13 cellular contexts compared by ENCODE assay signal in the genomic region with DNA sequence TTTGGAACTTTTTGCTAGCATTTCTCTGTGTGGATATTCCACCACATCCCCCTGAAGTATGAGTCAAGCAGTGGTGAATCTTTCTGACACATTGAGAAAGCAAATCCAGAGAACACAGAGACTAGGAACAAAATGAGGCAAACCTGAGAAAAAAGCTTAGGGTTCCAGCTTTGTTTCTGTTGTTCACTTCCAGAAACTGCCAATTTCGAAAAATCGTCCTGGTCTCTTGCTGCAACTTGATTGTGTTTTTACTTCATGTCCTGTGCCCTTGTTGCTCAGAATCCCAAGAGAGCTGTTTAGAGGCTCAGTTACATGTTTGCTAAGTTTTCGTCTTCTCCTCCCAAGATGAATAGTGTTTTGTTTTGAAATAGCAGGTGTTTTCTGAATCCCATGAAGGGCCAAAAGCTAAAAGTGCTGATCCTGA. TPM values are rescaled to one million over a fixed set of nuclear protein-coding genes. Genes with fewer than 3 reads are reported as not detected.
A peak's percentile ranks its signal among the peaks of the same experiment; 100 is the strongest.
DNase-seq lines count a peak whose midpoint lies in the region; ATAC-seq and TF ChIP-seq lines count a peak whose summit lies in the region.
"Had no signal": no experiment of that assay in that cellular context is flagged by ENCODE, and none has a peak within 500 bp of the region (broad histone marks: within the 10 kb centered on the region; RNA-seq: fewer than 3 reads in every experiment).

No MANE protein-coding gene starts in this region.

- H3K4me3 ChIP-seq in BLaER1, result no peak overlapping the region
- no peak overlapping the region for H3K4me3 ChIP-seq in GM23248
- H3K4me3 ChIP-seq in iPS-20b (ENCODE audit: low read length), result no peak overlapping the region
- H3K4me3 ChIP-seq: heart left ventricle had no signal

- H3K4me1 Mint-ChIP-seq in WTC11, result peaks cover 60% of the 10 kb centered on the region

- H3K27me3 ChIP-seq in BLaER1 (no peaks in the 10 kb centered on the region), GM23248 (replicated peaks; ENCODE audit: insufficient read depth) (no peaks in the 10 kb centered on the region), iPS-20b (ENCODE audit: insufficient read depth, low read length) (no peaks in the 10 kb centered on the region)
- H3K27me3 ChIP-seq: heart left ventricle had no signal

- H3K27ac ChIP-seq in BLaER1, result peak overlapping the region; percentile 36
- 0 out of 2 replicates have a peak overlapping the region, but pooled peaks have one; percentile 7 for H3K27ac ChIP-seq in GM23248
- H3K27ac ChIP-seq in iPS-20b (ENCODE audit: low read length), result peak overlapping the region; percentile 49
- H3K27ac ChIP-seq: heart left ventricle had no signal

- peak overlapping the region; percentile 86 for H3K4me2 ChIP-seq in BLaER1
- peak overlapping the region; percentile 16 for H3K4me2 ChIP-seq in GM23248 (ENCODE audit: unreplicated experiment)

- in situ Hi-C loops in GM23248 (cut with MboI), result no loop called here

- no peaks in the 10 kb centered on the region for H3K9me3 ChIP-seq in BLaER1
- H3K9me3 ChIP-seq in GM23248 (ENCODE audit: low read depth), result no peaks in the 10 kb centered on the region
- H3K9me3 ChIP-seq in iPS-20b (ENCODE audit: insufficient read depth, low read depth, low read length), result no peaks in the 10 kb centered on the region
- H3K9me3 ChIP-seq: heart left ventricle had no signal

- H3K4me3 Mint-ChIP-seq in WTC11, result no peak overlapping the region

- ATAC-seq in WTC11, result no peak
- ATAC-seq: heart left ventricle had no signal

- H3K9me3 Mint-ChIP-seq in WTC11, result no peaks in the 10 kb centered on the region

- WGBS in GM23248 (ENCODE audit: low coverage in 1 of 2, low lambda C conversion rate in 2 of 2, missing lambda C conversion rate in 2 of 2), 2 experiments, result 68 to 69% methylated on average over 3 of the region's 3 CpGs

- no peak for TF ChIP-seq CTCF in WTC11 (IDR thresholded peaks at IDR 0.05)

- peaks cover 28% of the 10 kb centered on the region for H3K36me3 Mint-ChIP-seq in WTC11

- peak overlapping the region; percentile 50 for H3K9ac ChIP-seq in BLaER1
- H3K9ac ChIP-seq in GM23248, result no peak overlapping the region
- H3K9ac ChIP-seq in iPS-20b (ENCODE audit: low read depth, low read length), result peak overlapping the region; percentile 42; the same call in 1 of the 2 replicates

- H4K20me1 ChIP-seq in BLaER1 (peaks cover 28% of the 10 kb centered on the region; the same call in 1 of the 2 replicates), GM23248 (ENCODE audit: insufficient read depth) (peaks cover 22% of the 10 kb centered on the region)

- no peaks in the 10 kb centered on the region for H3K9me2 ChIP-seq in GM23248 (ENCODE audit: insufficient read depth)

- CTCF ChIA-PET in WTC11 (lab: Charles Lee), result interaction anchor here (6.4 kb wide), 1 partner anchor 98 kb away, joined by 50 read pairs; the partner anchor contains the start of gene SNAPC5

- H3K4me1 ChIP-seq in BLaER1 (peaks cover 63% of the 10 kb centered on the region), GM23248 (ENCODE audit: insufficient read depth) (peaks cover 21% of the 10 kb centered on the region), iPS-20b (ENCODE audit: insufficient read depth, low read length) (peaks cover 40% of the 10 kb centered on the region)

- peak overlapping the region; percentile 97 for H3K27ac Mint-ChIP-seq in WTC11

- DNase-seq in GM23248 (peak; percentile 53), WTC11 (ENCODE audit: low spot score) (no peak), HUDEP-2 (lab: John Stamatoyannopoulos, UW; ENCODE audit: unreplicated experiment in 76 of 76) (no peak), NCI-H1694 treated with DMSO at 0.1 percent for 48 hours (lab: John Stamatoyannopoulos, UW) (no peak), hepatic stellate cell (ENCODE audit: low spot score) (no peak), inferior parietal cortex (ENCODE audit: extremely low spot score) (no peak)
- DNase-seq: activated effector memory CD4-positive, alpha-beta T cell treated with anti-CD3 and anti-CD28 coated beads, Interleukin-2, amount 50 U/mL, for 16 hours; COR-L47; heart left ventricle; NCI-H146; T1000 had no signal

- H3K27me3 Mint-ChIP-seq in WTC11 (ENCODE audit: low read depth), result no peaks in the 10 kb centered on the region

- POLR2A ChIA-PET in WTC11 (lab: Charles Lee), result interaction anchor here (0.5 kb wide), 1 partner anchor 71 kb away, joined by 4 read pairs; no protein-coding TSS in a partner anchor

- peaks cover 26% of the 10 kb centered on the region for H3K36me3 ChIP-seq in BLaER1
- H3K36me3 ChIP-seq in GM23248 (ENCODE audit: low read depth), result no peaks in the 10 kb centered on the region
- H3K36me3 ChIP-seq in iPS-20b (ENCODE audit: insufficient read depth, low read depth, low read length), result no peaks in the 10 kb centered on the region; the same call in 1 of the 2 replicates

- no peak overlapping the region for H2AFZ ChIP-seq in GM23248

- peaks cover 25% of the 10 kb centered on the region for H3F3A ChIP-seq in GM23248 (ENCODE audit: insufficient read depth)

- H3K79me2 ChIP-seq in GM23248 (ENCODE audit: insufficient read depth), result peaks cover 99% of the 10 kb centered on the region

TF ChIP-seq in WTC11, 78 proteins besides CTCF, POLR2A, EP300 and RAD21:
- no peak for TF ChIP-seq ATF3 (CRISPR knock-in tag; conservative IDR thresholded peaks at IDR 0.05)
- no peak for TF ChIP-seq RORB (CRISPR knock-in tag; IDR thresholded peaks at IDR 0.05)
- TF ChIP-seq FOXJ3 (CRISPR knock-in tag; IDR thresholded peaks at IDR 0.05; ENCODE audit: borderline replicate concordance), result no peak
- TF ChIP-seq, protein P1, sequence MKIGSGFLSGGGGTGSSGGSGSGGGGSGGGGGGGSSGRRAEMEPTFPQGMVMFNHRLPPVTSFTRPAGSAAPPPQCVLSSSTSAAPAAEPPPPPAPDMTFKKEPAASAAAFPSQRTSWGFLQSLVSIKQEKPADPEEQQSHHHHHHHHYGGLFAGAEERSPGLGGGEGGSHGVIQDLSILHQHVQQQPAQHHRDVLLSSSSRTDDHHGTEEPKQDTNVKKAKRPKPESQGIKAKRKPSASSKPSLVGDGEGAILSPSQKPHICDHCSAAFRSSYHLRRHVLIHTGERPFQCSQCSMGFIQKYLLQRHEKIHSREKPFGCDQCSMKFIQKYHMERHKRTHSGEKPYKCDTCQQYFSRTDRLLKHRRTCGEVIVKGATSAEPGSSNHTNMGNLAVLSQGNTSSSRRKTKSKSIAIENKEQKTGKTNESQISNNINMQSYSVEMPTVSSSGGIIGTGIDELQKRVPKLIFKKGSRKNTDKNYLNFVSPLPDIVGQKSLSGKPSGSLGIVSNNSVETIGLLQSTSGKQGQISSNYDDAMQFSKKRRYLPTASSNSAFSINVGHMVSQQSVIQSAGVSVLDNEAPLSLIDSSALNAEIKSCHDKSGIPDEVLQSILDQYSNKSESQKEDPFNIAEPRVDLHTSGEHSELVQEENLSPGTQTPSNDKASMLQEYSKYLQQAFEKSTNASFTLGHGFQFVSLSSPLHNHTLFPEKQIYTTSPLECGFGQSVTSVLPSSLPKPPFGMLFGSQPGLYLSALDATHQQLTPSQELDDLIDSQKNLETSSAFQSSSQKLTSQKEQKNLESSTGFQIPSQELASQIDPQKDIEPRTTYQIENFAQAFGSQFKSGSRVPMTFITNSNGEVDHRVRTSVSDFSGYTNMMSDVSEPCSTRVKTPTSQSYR (CRISPR knock-in tag; IDR thresholded peaks at IDR 0.05), result no peak

RNA-seq across cellular contexts. Expression of gene MAP2K1, which starts 13.7 kb away (rescaled TPM):
- total RNA-seq in GM23248 (2014; rRNA removed; shearing (Covaris generic)), result 52.9 and 56.2 TPM in 2 replicates
- polyA plus RNA-seq in GM23248 (2016; fragmentation: Nextera tagmentation; extraction: Ambion mirVana), result 55.7 and 56.9 TPM in 2 replicates
- 89.5 to 93.0 TPM (median 90.4 TPM) in 3 replicates for total RNA-seq in WTC11 (2021)

RNA-seq across cellular contexts. Expression of gene TIPIN, which starts 43.9 kb away (rescaled TPM):
- 4.6 and 7.1 TPM in 2 replicates for total RNA-seq in GM23248 (2014; rRNA removed; shearing (Covaris generic))
- 9.6 and 10.2 TPM in 2 replicates for polyA plus RNA-seq in GM23248 (2016; fragmentation: Nextera tagmentation; extraction: Ambion mirVana)
- total RNA-seq in WTC11 (2021), result 17.6 to 22.2 TPM (median 19.2 TPM) in 3 replicates
